Comparison of ENCODE assay signal across 27 cellular contexts in genomic region chr11:45388472-45388871, GRCh38.
"Had no signal": no experiment of that assay in that cellular context is flagged by ENCODE, and none has a peak within 500 bp of the region (broad histone marks: within the 10 kb centered on the region; RNA-seq: fewer than 3 reads in every experiment).

No MANE protein-coding gene starts in this region.

- ATAC-seq: activated naive CD4-positive, alpha-beta T cell treated with anti-CD3 and anti-CD28 coated beads, Interleukin-2, amount 50 U/mL, for 72 hours; activated T-cell treated with anti-CD3 and anti-CD28 coated beads, Interleukin-2, amount 50 U/mL, for 4 hours had no signal

- H3K27me3 ChIP-seq: Peyer's patch had no signal

- DNase-seq: activated CD4-positive, alpha-beta memory T cell treated with anti-CD3 and anti-CD28 coated beads for 36 hours; activated CD4-positive, alpha-beta T cell treated with anti-CD3 and anti-CD28 coated beads, Interleukin-2, amount 10 ng/mL, durations not matched to agents 7 days and 5 days; activated CD4-positive, CD25-positive, alpha-beta regulatory T cell; activated CD8-positive, alpha-beta memory T cell treated with anti-CD3 and anti-CD28 coated beads for 24 hours; activated naive CD4-positive, alpha-beta T cell treated with Interleukin-2 at 50 U/mL for 16 hours; activated T-cell treated with anti-CD3 and anti-CD28 coated beads, Interleukin-2, amount 50 U/mL, for 4 hours; amygdala; brain microvascular endothelial cell; Karpas-422; MM.1S; NCI-H1105; NCI-H1436; NCI-H1694 treated with DMSO at 0.1 percent for 48 hours; NCI-H2029 treated with DMSO at 0.1 percent for 48 hours; NCI-H345; NCI-H510A; NCI-H526 treated with DMSO at 0.1 percent for 48 hours; NCI-H82; Right ventricle myocardium superior; SJCRH30; SK-N-SH; T-helper 1 cell had no signal

- H3K4me1 ChIP-seq: Peyer's patch, SJCRH30 had no signal

- H3K27ac ChIP-seq: brain microvascular endothelial cell, cardiac muscle cell, Peyer's patch, RWPE1, SJCRH30, VCaP had no signal

- H3K9me3 ChIP-seq: Peyer's patch, SJCRH30, SK-N-SH had no signal

- H3K4me3 ChIP-seq: cardiac muscle cell, Peyer's patch, SJCRH30 had no signal

- H3K36me3 ChIP-seq: brain microvascular endothelial cell, cardiac muscle cell, Peyer's patch, SJCRH30 had no signal
